8 cellular contexts compared by ENCODE assay signal in genomic region chr12:77324763-77325468, GRCh38.
DNase-seq lines count a peak whose midpoint lies in the region; ATAC-seq and TF ChIP-seq lines count a peak whose summit lies in the region.

No MANE protein-coding gene starts in this region.

- H3K4me3 ChIP-seq in WERI-Rb-1 (ENCODE audit: low read depth, low read length) = peak overlapping the region; percentile 68
- H3K4me3 ChIP-seq in mucosa of rectum (ENCODE audit: low read length in 2 of 2) = peak overlapping the region; percentile 47 to 60

- H3K9me3 ChIP-seq in WERI-Rb-1 (ENCODE audit: severe bottlenecking) = no peaks in the 10 kb centered on the region
- no peaks in the 10 kb centered on the region for H3K9me3 ChIP-seq in mucosa of rectum (ENCODE audit: control insufficient read depth in 2 of 2, low read length in 2 of 2)

- H3K9ac ChIP-seq in mucosa of rectum (ENCODE audit: low read depth in 1 of 2, low read length in 2 of 2) = no peak overlapping the region

- H3K27me3 ChIP-seq in WERI-Rb-1 (ENCODE audit: insufficient read depth, low read depth, severe bottlenecking) (no peaks in the 10 kb centered on the region), mucosa of rectum (ENCODE audit: control insufficient read depth in 2 of 2, insufficient read depth in 2 of 2, low read length in 2 of 2) (peaks cover 9 to 22% of the 10 kb centered on the region in 2 donors)

- H3K4me1 ChIP-seq in mucosa of rectum (ENCODE audit: control insufficient read depth in 2 of 2, insufficient read depth in 2 of 2, low read length in 2 of 2) = no peaks in the 10 kb centered on the region

- TF ChIP-seq CTCF in AG09319 (IDR thresholded peaks at IDR 0.05; ENCODE audit: low read depth, low read length) = peak; percentile 63
- TF ChIP-seq CTCF in WERI-Rb-1 (IDR thresholded peaks at IDR 0.05; ENCODE audit: low read depth, low read length) = peak; percentile 65

- no peak overlapping the region for H3K27ac ChIP-seq in WERI-Rb-1
- no peak overlapping the region for H3K27ac ChIP-seq in mucosa of rectum (ENCODE audit: low read depth in 2 of 2, low read length in 2 of 2)
- H3K27ac ChIP-seq in temporal lobe (ENCODE audit: low read depth, low read length) = peak overlapping the region; percentile 57

- ATAC-seq in GM18502 (IDR thresholded peaks at IDR 0.05; ENCODE audit: poor library complexity, unreplicated experiment) = peak; percentile 96
- peak; percentile 89 for ATAC-seq in HG02870 (IDR thresholded peaks at IDR 0.05; ENCODE audit: unreplicated experiment)

- DNase-seq in AG09319 (ENCODE audit: extremely low read depth, low read depth) (peak; percentile 35), NCI-H146 treated with DMSO at 0.1 percent for 48 hours (lab: John Stamatoyannopoulos, UW; ENCODE audit: unreplicated experiment) (peak; percentile 20), WERI-Rb-1 (peak; percentile 79), fibroblast of gingiva (ENCODE audit: low read depth) (peak; percentile 68)

- H3K36me3 ChIP-seq in WERI-Rb-1 (no peaks in the 10 kb centered on the region), mucosa of rectum (ENCODE audit: control insufficient read depth in 2 of 2, insufficient read depth in 2 of 2, low read length in 2 of 2) (no peaks in the 10 kb centered on the region)

Comparison
In these comparisons a context has a peak if more than half of its experiments do, and no peak if none do; other contexts are left out.
1. DNase-seq: peak in every context shown above with its lines; median percentile 79 in WERI-Rb-1; 68 in fibroblast of gingiva; 35 in AG09319; 20 in NCI-H146 treated with DMSO at 0.1 percent for 48 hours.